Comparison of ENCODE assay signal across 1 cellular context in genomic region chr12:112868459-112869041, GRCh38.
TF ChIP-seq lines count a peak whose summit lies in the region.

No MANE protein-coding gene starts in this region.

TF ChIP-seq in H1, 55 proteins besides CTCF, POLR2A, EP300 and RAD21:
- TF ChIP-seq YY1 (IDR thresholded peaks at IDR 0.05; ENCODE audit: low read depth, low read length) (0 out of 2 replicates have a peak, but pooled peaks have one; percentile 33), ATF2 (IDR thresholded peaks at IDR 0.05; ENCODE audit: low read length) (0 out of 2 replicates have a peak, but pooled peaks have one; percentile 37), POU5F1 (IDR thresholded peaks at IDR 0.05; ENCODE audit: low read depth, low read length) (no peak), NRF1 (IDR thresholded peaks at IDR 0.05; ENCODE audit: low read depth, low read length) (no peak), SIN3A (conservative IDR thresholded peaks at IDR 0.05 in 1 of 2, IDR thresholded peaks at IDR 0.05 in 1 of 2; ENCODE audit: low read depth in 1 of 2, low read length in 2 of 2) (peak; percentile 70 to 78; a peak in 2 of 4 replicates), TCF12 (IDR thresholded peaks at IDR 0.05; ENCODE audit: low read depth, low read length) (0 out of 2 replicates have a peak, but pooled peaks have one; percentile 18), SP1 (IDR thresholded peaks at IDR 0.05; ENCODE audit: low read depth, low read length) (no peak), MAX (IDR thresholded peaks at IDR 0.05) (0 out of 2 replicates have a peak, but pooled peaks have one; percentile 21)
